In the genomic region with DNA sequence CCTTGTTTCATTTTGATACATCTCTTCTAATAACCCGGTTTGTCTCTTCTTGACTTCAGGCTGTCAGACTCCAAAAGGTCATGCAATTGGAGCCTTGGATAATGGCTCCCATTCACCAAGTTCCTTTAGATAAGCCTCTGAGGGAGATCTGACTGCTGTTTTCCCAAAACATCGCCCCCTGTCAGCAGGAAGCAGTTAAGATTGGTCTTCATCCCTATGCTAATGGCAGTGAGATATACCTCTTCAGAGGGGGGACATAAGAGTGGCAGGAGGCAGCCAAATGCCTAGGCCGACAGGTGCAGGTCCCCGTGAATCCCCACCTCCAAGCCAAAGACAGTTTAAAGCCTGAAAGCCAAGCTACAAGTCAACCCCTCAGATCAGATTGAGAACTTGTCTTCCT, we compare ENCODE assay signal across 1 cellular context.
TF ChIP-seq lines count a peak whose summit lies in the region.

No MANE protein-coding gene starts in this region.

TF ChIP-seq in GM23338, 12 proteins besides CTCF, POLR2A, EP300 and RAD21 (continued from another document):
- TF ChIP-seq, protein P1, sequence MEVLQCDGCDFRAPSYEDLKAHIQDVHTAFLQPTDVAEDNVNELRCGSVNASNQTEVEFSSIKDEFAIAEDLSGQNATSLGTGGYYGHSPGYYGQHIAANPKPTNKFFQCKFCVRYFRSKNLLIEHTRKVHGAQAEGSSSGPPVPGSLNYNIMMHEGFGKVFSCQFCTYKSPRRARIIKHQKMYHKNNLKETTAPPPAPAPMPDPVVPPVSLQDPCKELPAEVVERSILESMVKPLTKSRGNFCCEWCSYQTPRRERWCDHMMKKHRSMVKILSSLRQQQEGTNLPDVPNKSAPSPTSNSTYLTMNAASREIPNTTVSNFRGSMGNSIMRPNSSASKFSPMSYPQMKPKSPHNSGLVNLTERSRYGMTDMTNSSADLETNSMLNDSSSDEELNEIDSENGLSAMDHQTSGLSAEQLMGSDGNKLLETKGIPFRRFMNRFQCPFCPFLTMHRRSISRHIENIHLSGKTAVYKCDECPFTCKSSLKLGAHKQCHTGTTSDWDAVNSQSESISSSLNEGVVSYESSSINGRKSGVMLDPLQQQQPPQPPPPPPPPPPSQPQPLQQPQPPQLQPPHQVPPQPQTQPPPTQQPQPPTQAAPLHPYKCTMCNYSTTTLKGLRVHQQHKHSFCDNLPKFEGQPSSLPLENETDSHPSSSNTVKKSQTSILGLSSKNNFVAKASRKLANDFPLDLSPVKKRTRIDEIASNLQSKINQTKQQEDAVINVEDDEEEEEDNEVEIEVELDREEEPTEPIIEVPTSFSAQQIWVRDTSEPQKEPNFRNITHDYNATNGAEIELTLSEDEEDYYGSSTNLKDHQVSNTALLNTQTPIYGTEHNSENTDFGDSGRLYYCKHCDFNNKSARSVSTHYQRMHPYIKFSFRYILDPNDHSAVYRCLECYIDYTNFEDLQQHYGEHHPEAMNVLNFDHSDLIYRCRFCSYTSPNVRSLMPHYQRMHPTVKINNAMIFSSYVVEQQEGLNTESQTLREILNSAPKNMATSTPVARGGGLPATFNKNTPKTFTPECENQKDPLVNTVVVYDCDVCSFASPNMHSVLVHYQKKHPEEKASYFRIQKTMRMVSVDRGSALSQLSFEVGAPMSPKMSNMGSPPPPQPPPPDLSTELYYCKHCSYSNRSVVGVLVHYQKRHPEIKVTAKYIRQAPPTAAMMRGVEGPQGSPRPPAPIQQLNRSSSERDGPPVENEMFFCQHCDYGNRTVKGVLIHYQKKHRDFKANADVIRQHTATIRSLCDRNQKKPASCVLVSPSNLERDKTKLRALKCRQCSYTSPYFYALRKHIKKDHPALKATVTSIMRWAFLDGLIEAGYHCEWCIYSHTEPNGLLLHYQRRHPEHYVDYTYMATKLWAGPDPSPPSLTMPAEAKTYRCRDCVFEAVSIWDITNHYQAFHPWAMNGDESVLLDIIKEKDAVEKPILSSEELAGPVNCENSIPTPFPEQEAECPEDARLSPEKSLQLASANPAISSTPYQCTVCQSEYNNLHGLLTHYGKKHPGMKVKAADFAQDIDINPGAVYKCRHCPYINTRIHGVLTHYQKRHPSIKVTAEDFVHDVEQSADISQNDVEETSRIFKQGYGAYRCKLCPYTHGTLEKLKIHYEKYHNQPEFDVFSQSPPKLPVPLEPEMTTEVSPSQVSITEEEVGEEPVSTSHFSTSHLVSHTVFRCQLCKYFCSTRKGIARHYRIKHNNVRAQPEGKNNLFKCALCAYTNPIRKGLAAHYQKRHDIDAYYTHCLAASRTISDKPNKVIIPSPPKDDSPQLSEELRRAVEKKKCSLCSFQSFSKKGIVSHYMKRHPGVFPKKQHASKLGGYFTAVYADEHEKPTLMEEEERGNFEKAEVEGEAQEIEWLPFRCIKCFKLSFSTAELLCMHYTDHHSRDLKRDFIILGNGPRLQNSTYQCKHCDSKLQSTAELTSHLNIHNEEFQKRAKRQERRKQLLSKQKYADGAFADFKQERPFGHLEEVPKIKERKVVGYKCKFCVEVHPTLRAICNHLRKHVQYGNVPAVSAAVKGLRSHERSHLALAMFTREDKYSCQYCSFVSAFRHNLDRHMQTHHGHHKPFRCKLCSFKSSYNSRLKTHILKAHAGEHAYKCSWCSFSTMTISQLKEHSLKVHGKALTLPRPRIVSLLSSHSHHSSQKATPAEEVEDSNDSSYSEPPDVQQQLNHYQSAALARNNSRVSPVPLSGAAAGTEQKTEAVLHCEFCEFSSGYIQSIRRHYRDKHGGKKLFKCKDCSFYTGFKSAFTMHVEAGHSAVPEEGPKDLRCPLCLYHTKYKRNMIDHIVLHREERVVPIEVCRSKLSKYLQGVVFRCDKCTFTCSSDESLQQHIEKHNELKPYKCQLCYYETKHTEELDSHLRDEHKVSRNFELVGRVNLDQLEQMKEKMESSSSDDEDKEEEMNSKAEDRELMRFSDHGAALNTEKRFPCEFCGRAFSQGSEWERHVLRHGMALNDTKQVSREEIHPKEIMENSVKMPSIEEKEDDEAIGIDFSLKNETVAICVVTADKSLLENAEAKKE (CRISPR knock-in tag; IDR thresholded peaks at IDR 0.05), result no peak
- TF ChIP-seq EZH2 (IDR thresholded peaks at IDR 0.05; ENCODE audit: low read depth, unreplicated experiment) (no peak), ZNF114 (CRISPR knock-in tag; IDR thresholded peaks at IDR 0.05) (no peak), STAT1 (IDR thresholded peaks at IDR 0.05; ENCODE audit: unreplicated experiment) (no peak)
- TF ChIP-seq, protein P2, sequence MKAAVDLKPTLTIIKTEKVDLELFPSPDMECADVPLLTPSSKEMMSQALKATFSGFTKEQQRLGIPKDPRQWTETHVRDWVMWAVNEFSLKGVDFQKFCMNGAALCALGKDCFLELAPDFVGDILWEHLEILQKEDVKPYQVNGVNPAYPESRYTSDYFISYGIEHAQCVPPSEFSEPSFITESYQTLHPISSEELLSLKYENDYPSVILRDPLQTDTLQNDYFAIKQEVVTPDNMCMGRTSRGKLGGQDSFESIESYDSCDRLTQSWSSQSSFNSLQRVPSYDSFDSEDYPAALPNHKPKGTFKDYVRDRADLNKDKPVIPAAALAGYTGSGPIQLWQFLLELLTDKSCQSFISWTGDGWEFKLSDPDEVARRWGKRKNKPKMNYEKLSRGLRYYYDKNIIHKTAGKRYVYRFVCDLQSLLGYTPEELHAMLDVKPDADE (IDR thresholded peaks at IDR 0.05), result no peak
